25 cellular contexts compared by ENCODE assay signal in genomic region chr1:5379176-5379759, GRCh38.
"Had no signal": no experiment of that assay in that cellular context is flagged by ENCODE, and none has a peak within 500 bp of the region (broad histone marks: within the 10 kb centered on the region; RNA-seq: fewer than 3 reads in every experiment).

No MANE protein-coding gene starts in this region.

- DNase-seq: colonic mucosa; effector CD8-positive, alpha-beta T cell; endodermal cell; foreskin keratinocyte; heart left ventricle; left cardiac atrium; left ventricle myocardium superior; lower lobe of right lung; naive thymus-derived CD8-positive, alpha-beta T cell; nephron progenitor cell; right cardiac atrium; spleen; stimulated activated CD4-positive, alpha-beta T cell treated with anti-CD3 and anti-CD28 coated beads, Interleukin-4, amount 100 ng/mL, for 4 hours; stimulated activated naive CD8-positive, alpha-beta T cell treated with anti-CD3 and anti-CD28 coated beads, Interleukin-15, Interleukin-2, amounts not matched to agents 100 U/mL and 50 U/mL, for 24 hours; substantia nigra; testis; tibial artery had no signal

- H3K27me3 ChIP-seq: colonic mucosa, foreskin keratinocyte, hepatocyte, neutrophil, testis had no signal

- H2AFZ ChIP-seq: hepatocyte, parathyroid adenoma had no signal

- H3K27ac ChIP-seq: colonic mucosa, epithelial cell of prostate, foreskin keratinocyte, gastroesophageal sphincter, heart left ventricle, hepatocyte, lower lobe of right lung, neutrophil, parathyroid adenoma, skin epidermis, spleen, testis, tibial artery had no signal

- ATAC-seq: esophagus mucosa; foreskin keratinocyte; gastroesophageal sphincter; heart left ventricle; left cardiac atrium; left ventricle myocardium superior; lower lobe of right lung; naive thymus-derived CD8-positive, alpha-beta T cell; right cardiac atrium; stimulated activated memory B cell treated with anti-CD40 and anti-IgM and Interleukin-4, amounts not matched to agents 10 μg/mL and 1 μg/mL and 100 μg/mL, for 72 hours; stimulated activated naive CD8-positive, alpha-beta T cell treated with anti-CD3 and anti-CD28 coated beads, Interleukin-15, Interleukin-2, amounts not matched to agents 100 U/mL and 50 U/mL, for 24 hours had no signal

- H3K4me1 ChIP-seq: colonic mucosa, foreskin keratinocyte, heart left ventricle, lower lobe of right lung, parathyroid adenoma, spleen, testis, tibial artery had no signal

- H3K36me3 ChIP-seq: colonic mucosa, gastroesophageal sphincter, heart left ventricle, lower lobe of right lung, neutrophil, spleen, tibial artery had no signal

- H3K4me3 ChIP-seq: colonic mucosa, gastroesophageal sphincter, heart left ventricle, hepatocyte, lower lobe of right lung, skin epidermis, spleen, testis, tibial artery had no signal

- H3K79me2 ChIP-seq: hepatocyte, parathyroid adenoma had no signal

- H3K4me2 ChIP-seq: hepatocyte had no signal

- H3K9me3 ChIP-seq: colonic mucosa, heart left ventricle, lower lobe of right lung, neutrophil, testis, tibial artery had no signal
